In genomic region chr1:153977250-153978240, GRCh38 we compare ENCODE assay signal across 8 cellular contexts. TPM values are rescaled to one million over a fixed set of nuclear protein-coding genes. Genes with fewer than 3 reads are reported as not detected.
DNase-seq lines count a peak whose midpoint lies in the region; ATAC-seq and TF ChIP-seq lines count a peak whose summit lies in the region.

Gene JTB (minus strand): TSS chr1:153977674. CDS start chr1:153977252, 422 bp downstream.

- ATAC-seq in GM19035 (IDR thresholded peaks at IDR 0.05; ENCODE audit: unreplicated experiment) (peak; percentile 84), HG03469 (IDR thresholded peaks at IDR 0.05; ENCODE audit: unreplicated experiment) (peak; percentile 49), left lung (peak; percentile 99)

- H3K27me3 Mint-ChIP-seq in dendritic cell treated with granulocyte-macrophage colony-stimulating factor and Interleukin-4, amounts not matched to agents 40 ng/mL and 50 ng/mL, for 4 days, result no peaks in the 10 kb centered on the region

- intact Hi-C loops in dendritic cell treated with granulocyte-macrophage colony-stimulating factor and Interleukin-4, amounts not matched to agents 40 ng/mL and 50 ng/mL, for 4 days (cut with micrococcal nuclease), result loop anchor here (1.0 kb wide), 1 partner anchor 10 kb away; the partner anchor contains the start of gene CREB3L4
- intact Hi-C loops in left lung (cut with DNase I), result no loop called here

- H3K27ac ChIP-seq in AG04450 (ENCODE audit: low read depth, low read length), result peak within 1 kb of the TSS; percentile 70
- peak within 1 kb of the TSS; percentile 90 for H3K27ac ChIP-seq in left lung

- H3K9me3 ChIP-seq in AG04450 (ENCODE audit: control insufficient read depth, insufficient read depth, low read length) (no peaks in the 10 kb centered on the region; the same call in 1 of the 2 replicates), left lung (no peaks in the 10 kb centered on the region)

- peaks cover 84% of the 10 kb centered on the region for H3K36me3 Mint-ChIP-seq in dendritic cell treated with granulocyte-macrophage colony-stimulating factor and Interleukin-4, amounts not matched to agents 40 ng/mL and 50 ng/mL, for 4 days (ENCODE audit: low read depth)

- peak within 1 kb of the TSS; percentile 95 for H3K27ac Mint-ChIP-seq in dendritic cell treated with granulocyte-macrophage colony-stimulating factor and Interleukin-4, amounts not matched to agents 40 ng/mL and 50 ng/mL, for 4 days

- no peaks in the 10 kb centered on the region for H3K9me3 Mint-ChIP-seq in dendritic cell treated with granulocyte-macrophage colony-stimulating factor and Interleukin-4, amounts not matched to agents 40 ng/mL and 50 ng/mL, for 4 days

- CTCF ChIA-PET in AG04450 (lab: Charles Lee), result interaction anchor here (0.5 to 3.5 kb wide), 8 partner anchors 8 to 180 kb away, joined by 3 to 31 read pairs (median 4); partner anchors contain the start of genes CREB3L4 and RAB13

- peaks cover 0 to 57% of the 10 kb centered on the region in 2 donors for H3K36me3 ChIP-seq in left lung

- H3K4me3 ChIP-seq in AG04450 (ENCODE audit: low read depth, low read length), result peak within 1 kb of the TSS; percentile 94
- H3K4me3 ChIP-seq in left lung, result peak within 1 kb of the TSS; percentile 98 to 99

- TF ChIP-seq CTCF in AG04450 (IDR thresholded peaks at IDR 0.05; ENCODE audit: low read depth, low read length) (no peak), left lung (IDR thresholded peaks at IDR 0.05) (no peak)

- peaks cover 15 to 50% of the 10 kb centered on the region in 2 donors for H3K4me1 ChIP-seq in left lung

- no peaks in the 10 kb centered on the region for H3K27me3 ChIP-seq in AG04450 (ENCODE audit: control insufficient read depth, insufficient read depth, low read length)
- H3K27me3 ChIP-seq in left lung, result no peaks in the 10 kb centered on the region

- peak within 1 kb of the TSS; percentile 98 for H3K4me3 Mint-ChIP-seq in dendritic cell treated with granulocyte-macrophage colony-stimulating factor and Interleukin-4, amounts not matched to agents 40 ng/mL and 50 ng/mL, for 4 days

- POLR2A ChIA-PET in AG04450 (lab: Yijun Ruan, JAX), result interaction anchor here (0.7 to 3.9 kb wide), 14 partner anchors 8 to 344 kb away, joined by 3 to 39 read pairs (median 5); partner anchors contain the start of genes CHTOP, CREB3L4, CRTC2 and DENND4B

- DNase-seq in AG04450 (ENCODE audit: low read depth, low spot score), result no peak
- peak; percentile 67 for DNase-seq in NCI-H748 treated with DMSO at 0.1 percent for 48 hours (lab: John Stamatoyannopoulos, UW)
- peak; percentile 69 to 84 for DNase-seq in activated CD4-positive, alpha-beta T cell treated with anti-CD3 and anti-CD28 coated beads, Interleukin-2, amount 50 U/mL, for 24 hours (ENCODE audit: low read depth in 1 of 2, low spot score in 1 of 2)
- peak; percentile 94 to 97 for DNase-seq in left lung
- DNase-seq in stimulated activated CD4-positive, alpha-beta T cell treated with anti-CD3 and anti-CD28 coated beads, Interleukin-2, amount 100 ng/mL, for 48 hours, result peak; percentile 79 to 80

- H3K4me1 Mint-ChIP-seq in dendritic cell treated with granulocyte-macrophage colony-stimulating factor and Interleukin-4, amounts not matched to agents 40 ng/mL and 50 ng/mL, for 4 days (ENCODE audit: low read depth), result peaks cover 71% of the 10 kb centered on the region

RNA-seq across cellular contexts. Expression of gene JTB, which starts in this region (rescaled TPM):
- polyA plus RNA-seq in AG04450 (2011; rRNA removed), result 159 and 160 TPM in 2 replicates
- polyA minus RNA-seq in AG04450 (2011; rRNA and poly(A)+ RNA removed), result 37.4 and 41.4 TPM in 2 replicates
- 100 to 1,000 TPM; 142 to 148 TPM for total RNA-seq in left lung

Comparison
In these comparisons a context has a peak if more than half of its experiments do, and no peak if none do; other contexts are left out.
1. ATAC-seq: peak in every context shown above with its lines; median percentile 99 in left lung; 84 in GM19035; 49 in HG03469.